8 cellular contexts compared by ENCODE assay signal in genomic region chr11:64688534-64688982, GRCh38. TPM values are rescaled to one million over a fixed set of nuclear protein-coding genes. Genes with fewer than 3 reads are reported as not detected.
A peak's percentile ranks its signal among the peaks of the same experiment; 100 is the strongest.
DNase-seq lines count a peak whose midpoint lies in the region; ATAC-seq and TF ChIP-seq lines count a peak whose summit lies in the region.

No MANE protein-coding gene starts in this region.

- in situ Hi-C loops in GM13977 (cut with MboI; ENCODE audit: low pct_unique_long_range_greater_than_20kb, low sequenced_read_pairs, unreplicated experiment) = no loop called here

- TF ChIP-seq CTCF in GM13977 (IDR thresholded peaks at IDR 0.05; ENCODE audit: extremely low read depth, insufficient read depth, missing control alignments) = peak; percentile 87

- ATAC-seq in HG03196 (IDR thresholded peaks at IDR 0.05; ENCODE audit: unreplicated experiment) = peak; percentile 89
- ATAC-seq in HG03457 (IDR thresholded peaks at IDR 0.05; ENCODE audit: unreplicated experiment) = no peak

- DNase-seq in GM13977 (ENCODE audit: low spot score) (peak; percentile 90), NCI-H510A treated with DMSO at 0.1 percent for 48 hours (lab: John Stamatoyannopoulos, UW) (peak; percentile 83), cerebellum (ENCODE audit: low spot score) (peak; percentile 82), kidney tubule cell (ENCODE audit: low spot score) (peak; percentile 72)
- peak; percentile 85 for DNase-seq in activated CD4-positive, alpha-beta T cell treated with anti-CD3 and anti-CD28 coated beads for 1 hour
- DNase-seq in stimulated activated CD4-positive, alpha-beta T cell treated with anti-CD3 and anti-CD28 coated beads, Interleukin-15, amount 100 ng/mL, for 48 hours (ENCODE audit: low read depth in 2 of 2) = peak; percentile 78 to 91

RNA-seq across cellular contexts. Expression of gene NRXN2, which starts 34.4 kb away (rescaled TPM):
- total RNA-seq in cerebellum = 134 TPM

RNA-seq across cellular contexts. Expression of gene RASGRP2, which starts 55.4 kb away (rescaled TPM):
- total RNA-seq in cerebellum = 17.5 TPM
